Comparison of ENCODE assay signal across 22 cellular contexts in genomic region chr9:130337784-130338380, GRCh38.
"Had no signal": no experiment of that assay in that cellular context is flagged by ENCODE, and none has a peak within 500 bp of the region (broad histone marks: within the 10 kb centered on the region; RNA-seq: fewer than 3 reads in every experiment).

No MANE protein-coding gene starts in this region.

- H3K9me3 ChIP-seq: colonic mucosa, gastrocnemius medialis, left lung, thoracic aorta, transverse colon, upper lobe of right lung, uterus had no signal

- H3K4me1 ChIP-seq: colonic mucosa, gastrocnemius medialis, left lung, parathyroid adenoma, upper lobe of right lung, uterus had no signal

- H3K79me2 ChIP-seq: hepatocyte, parathyroid adenoma had no signal

- ATAC-seq: esophagus mucosa, gastrocnemius medialis, left cardiac atrium, left lung, natural killer cell, sciatic nerve, upper lobe of right lung had no signal

- H3K36me3 ChIP-seq: colonic mucosa, gastrocnemius medialis, left lung, thoracic aorta, transverse colon, upper lobe of right lung, uterus had no signal

- H2AFZ ChIP-seq: hepatocyte, parathyroid adenoma had no signal

- DNase-seq: colonic mucosa; effector CD8-positive, alpha-beta T cell; endodermal cell; foreskin fibroblast; gastrocnemius medialis; head of caudate nucleus; left cardiac atrium; natural killer cell; stimulated activated CD4-positive, alpha-beta T cell treated with anti-CD3 and anti-CD28 coated beads, Interleukin-4, amount 100 ng/mL, for 4 hours; stimulated activated naive B cell treated with anti-CD40 and anti-IgM and Interleukin-4, amounts not matched to agents 10 μg/mL and 1 μg/mL and 100 μg/mL, for 72 hours; transverse colon; upper lobe of right lung; uterus had no signal

- H3K9ac ChIP-seq: parathyroid adenoma had no signal

- H3K27ac ChIP-seq: colonic mucosa, epithelial cell of prostate, gastrocnemius medialis, hepatocyte, left lung, parathyroid adenoma, thoracic aorta, transverse colon, upper lobe of right lung, uterus had no signal

- H3K4me3 ChIP-seq: colonic mucosa, gastrocnemius medialis, hepatocyte, left lung, lung, smooth muscle cell, thoracic aorta, transverse colon, upper lobe of right lung, uterus had no signal

- H3K27me3 ChIP-seq: colonic mucosa, hepatocyte, transverse colon, upper lobe of right lung, uterus had no signal

- H3K4me2 ChIP-seq: hepatocyte, smooth muscle cell had no signal
